1 cellular context compared by ENCODE assay signal in the genomic region with DNA sequence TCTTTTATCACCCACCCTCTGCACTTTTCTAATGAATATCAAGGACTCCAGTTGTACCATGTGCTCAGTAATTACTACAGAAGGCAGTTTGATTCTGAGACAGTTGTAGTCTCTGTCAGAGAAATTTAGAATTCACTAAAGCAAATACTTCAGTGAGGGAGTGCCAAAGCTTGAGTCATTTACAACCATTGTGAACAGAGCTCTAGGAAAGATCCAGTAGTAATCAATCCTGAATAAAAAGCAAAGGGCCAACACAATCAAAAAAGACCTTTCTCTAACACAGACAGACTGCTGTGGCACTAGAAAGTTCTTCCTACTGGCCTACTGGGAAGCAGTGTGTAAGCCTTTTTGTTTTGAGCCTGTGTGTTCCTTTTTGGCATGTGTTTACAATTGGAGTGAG.
TF ChIP-seq lines count a peak whose summit lies in the region.

No MANE protein-coding gene starts in this region.

TF ChIP-seq in H1, 55 proteins besides CTCF, POLR2A, EP300 and RAD21 (continued from another document):
- TF ChIP-seq YY1 (IDR thresholded peaks at IDR 0.05; ENCODE audit: low read depth, low read length) (no peak), RNF2 (IDR thresholded peaks at IDR 0.05; ENCODE audit: borderline replicate concordance, low read depth, low read length, missing control alignments, poor library complexity, severe bottlenecking) (no peak), NRF1 (IDR thresholded peaks at IDR 0.05; ENCODE audit: low read depth, low read length) (no peak), JUND (IDR thresholded peaks at IDR 0.05; ENCODE audit: low read length) (no peak), RXRA (IDR thresholded peaks at IDR 0.05; ENCODE audit: insufficient read depth, low read depth, low read length) (no peak), SUZ12 (IDR thresholded peaks at IDR 0.05; ENCODE audit: low read length) (no peak), CHD2 (IDR thresholded peaks at IDR 0.05; ENCODE audit: low read length) (no peak), CTBP2 (IDR thresholded peaks at IDR 0.05; ENCODE audit: borderline replicate concordance, insufficient read depth, insufficient read length, low read length) (no peak), HDAC6 (IDR thresholded peaks at IDR 0.05; ENCODE audit: low read depth, low read length) (no peak), RFX5 (IDR thresholded peaks at IDR 0.05; ENCODE audit: borderline replicate concordance, low read depth, low read length) (no peak), CHD1 (IDR thresholded peaks at IDR 0.05; ENCODE audit: low read depth, low read length) (no peak), SP1 (IDR thresholded peaks at IDR 0.05; ENCODE audit: low read depth, low read length) (no peak)
- TF ChIP-seq, protein P1, sequence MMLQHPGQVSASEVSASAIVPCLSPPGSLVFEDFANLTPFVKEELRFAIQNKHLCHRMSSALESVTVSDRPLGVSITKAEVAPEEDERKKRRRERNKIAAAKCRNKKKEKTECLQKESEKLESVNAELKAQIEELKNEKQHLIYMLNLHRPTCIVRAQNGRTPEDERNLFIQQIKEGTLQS (IDR thresholded peaks at IDR 0.05; ENCODE audit: insufficient read depth, low read depth, low read length): no peak
- TF ChIP-seq, protein P2, sequence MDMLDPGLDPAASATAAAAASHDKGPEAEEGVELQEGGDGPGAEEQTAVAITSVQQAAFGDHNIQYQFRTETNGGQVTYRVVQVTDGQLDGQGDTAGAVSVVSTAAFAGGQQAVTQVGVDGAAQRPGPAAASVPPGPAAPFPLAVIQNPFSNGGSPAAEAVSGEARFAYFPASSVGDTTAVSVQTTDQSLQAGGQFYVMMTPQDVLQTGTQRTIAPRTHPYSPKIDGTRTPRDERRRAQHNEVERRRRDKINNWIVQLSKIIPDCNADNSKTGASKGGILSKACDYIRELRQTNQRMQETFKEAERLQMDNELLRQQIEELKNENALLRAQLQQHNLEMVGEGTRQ (IDR thresholded peaks at IDR 0.05; ENCODE audit: low read length): no peak
